1 cellular context compared by ENCODE assay signal in the genomic region with DNA sequence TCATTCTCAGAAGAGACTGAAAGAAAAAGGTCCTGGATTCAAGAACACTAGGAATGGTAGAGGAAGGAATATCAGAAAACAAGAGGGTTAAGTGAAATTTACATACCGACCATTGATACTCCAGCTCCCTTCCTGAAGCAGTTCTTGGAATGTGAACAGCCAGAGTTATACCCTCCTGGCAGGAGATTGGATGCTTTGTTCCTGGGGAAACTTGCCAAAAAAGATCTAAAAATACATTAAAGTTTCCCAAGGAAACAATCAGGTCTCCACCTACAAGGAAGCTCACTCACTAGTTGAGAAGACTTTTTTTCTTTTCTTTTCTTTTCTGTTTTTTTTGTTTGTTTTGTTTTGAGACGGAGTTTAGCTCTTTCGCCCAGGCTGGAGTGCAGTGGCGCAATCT.
TF ChIP-seq lines count a peak whose summit lies in the region.

No MANE protein-coding gene starts in this region.

TF ChIP-seq in SK-N-SH, 30 proteins besides CTCF, POLR2A, EP300 and RAD21:
- TF ChIP-seq MEF2A (IDR thresholded peaks at IDR 0.05; ENCODE audit: borderline replicate concordance, low read depth) (no peak), JUND (IDR thresholded peaks at IDR 0.05) (no peak), SIN3A (IDR thresholded peaks at IDR 0.05; ENCODE audit: borderline replicate concordance, low read depth, low read length) (no peak), NFIC (IDR thresholded peaks at IDR 0.05; ENCODE audit: borderline replicate concordance) (no peak)
